Comparison of ENCODE assay signal across 8 cellular contexts in the genomic region with DNA sequence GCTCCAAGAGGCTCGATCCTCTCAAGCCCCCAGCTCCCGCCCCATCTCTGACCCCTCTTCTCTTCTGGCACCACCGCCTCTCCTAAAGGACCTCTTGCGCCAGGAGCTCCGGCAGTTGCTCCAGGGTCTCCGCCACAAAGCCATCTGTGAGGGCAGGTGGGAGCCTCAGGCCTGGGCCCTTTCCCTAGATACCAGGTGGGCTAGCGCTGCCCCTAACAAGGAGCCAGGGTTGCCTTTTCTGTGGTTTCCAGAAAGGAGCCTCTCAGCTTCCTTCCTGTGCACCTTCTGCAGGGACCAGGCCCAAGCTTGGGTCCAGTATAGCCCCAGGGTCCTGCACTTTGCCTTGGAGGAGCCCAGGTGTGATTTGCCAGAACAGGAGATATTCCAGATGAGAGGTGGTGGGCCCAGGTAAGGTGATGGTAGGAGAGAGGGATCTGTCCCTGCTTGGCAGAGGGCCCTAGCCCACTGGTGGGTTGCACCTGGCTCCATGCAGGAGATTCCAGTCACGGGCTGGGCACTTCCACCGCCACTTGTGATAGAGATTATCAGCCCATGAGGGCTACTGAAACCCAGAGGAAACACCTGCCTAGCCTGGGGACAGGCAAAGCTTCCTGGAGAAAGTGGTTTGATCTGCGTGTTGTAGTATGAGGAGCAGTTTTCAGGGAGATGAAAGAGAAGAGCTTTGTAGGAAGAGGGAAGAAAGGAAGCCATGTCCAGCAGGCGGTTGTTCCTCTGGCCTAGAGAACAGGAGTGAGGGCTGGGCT. TPM values are rescaled to one million over a fixed set of nuclear protein-coding genes. Genes with fewer than 3 reads are reported as not detected.
DNase-seq lines count a peak whose midpoint lies in the region; ATAC-seq and TF ChIP-seq lines count a peak whose summit lies in the region.

No MANE protein-coding gene starts in this region.

- TF ChIP-seq EP300 in neural cell (conservative IDR thresholded peaks at IDR 0.05; ENCODE audit: poor library complexity, severe bottlenecking), result no peak

- H3K27me3 Mint-ChIP-seq in CD4-positive, CD25-positive, alpha-beta regulatory T cell, result no peaks in the 10 kb centered on the region

- no peak for ATAC-seq in CD4-positive, CD25-positive, alpha-beta regulatory T cell (ENCODE audit: low read depth in 2 of 2)
- ATAC-seq in HG03159 (IDR thresholded peaks at IDR 0.05; ENCODE audit: unreplicated experiment), result no peak
- no peak for ATAC-seq in HG02840 (IDR thresholded peaks at IDR 0.05; ENCODE audit: low FRiP score, unreplicated experiment)
- ATAC-seq in HG02870 (IDR thresholded peaks at IDR 0.05; ENCODE audit: unreplicated experiment), result no peak

- no peaks in the 10 kb centered on the region for H3K9me3 ChIP-seq in CD4-positive, CD25-positive, alpha-beta regulatory T cell (ENCODE audit: control insufficient read depth in 2 of 2, low read length in 2 of 2)
- no peaks in the 10 kb centered on the region for H3K9me3 ChIP-seq in neural cell (ENCODE audit: low read length)

- DNase-seq in CD4-positive, CD25-positive, alpha-beta regulatory T cell, result no peak
- peak; percentile 45 for DNase-seq in NCI-H2029 (lab: John Stamatoyannopoulos, UW)
- DNase-seq in dermis blood vessel endothelial cell, result peak; percentile 18
- no peak for DNase-seq in NCI-H2171 treated with DMSO at 0.1 percent for 48 hours (lab: John Stamatoyannopoulos, UW)

- H3K27ac Mint-ChIP-seq in CD4-positive, CD25-positive, alpha-beta regulatory T cell, result peak overlapping the region in 2 of 3 donors; percentile 36 to 49

- no peaks in the 10 kb centered on the region for H3K36me3 ChIP-seq in CD4-positive, CD25-positive, alpha-beta regulatory T cell (ENCODE audit: control insufficient read depth, insufficient read depth, low read length)
- H3K36me3 ChIP-seq in neural cell (ENCODE audit: insufficient read depth, low read length), result no peaks in the 10 kb centered on the region

- peak overlapping the region; percentile 33 for H2AFZ ChIP-seq in neural cell (ENCODE audit: low read depth, low read length)

- no peaks in the 10 kb centered on the region for H3K9me3 Mint-ChIP-seq in CD4-positive, CD25-positive, alpha-beta regulatory T cell

- peak overlapping the region; percentile 73 for H3K4me2 ChIP-seq in neural cell (ENCODE audit: low read length)

- no peaks in the 10 kb centered on the region for H3K36me3 Mint-ChIP-seq in CD4-positive, CD25-positive, alpha-beta regulatory T cell

- no peaks in the 10 kb centered on the region for H3K27me3 ChIP-seq in CD4-positive, CD25-positive, alpha-beta regulatory T cell (ENCODE audit: control insufficient read depth, insufficient read depth, low read length)
- H3K27me3 ChIP-seq in neural cell (ENCODE audit: insufficient read depth, low read depth, low read length), result no peaks in the 10 kb centered on the region

- peak overlapping the region; percentile 90 to 95 (median 92) for H3K4me3 Mint-ChIP-seq in CD4-positive, CD25-positive, alpha-beta regulatory T cell

- no peaks in the 10 kb centered on the region for H3K79me2 ChIP-seq in neural cell (replicated peaks; ENCODE audit: insufficient read depth, low read length)

- peaks cover 2 to 14% (median 6%) of the 10 kb centered on the region in 4 donors for H3K4me1 Mint-ChIP-seq in CD4-positive, CD25-positive, alpha-beta regulatory T cell

- no peaks in the 10 kb centered on the region for H4K20me1 ChIP-seq in neural cell (ENCODE audit: insufficient read depth)

- no peaks in the 10 kb centered on the region for H3F3A ChIP-seq in neural cell (ENCODE audit: insufficient read depth, low read length, poor library complexity, severe bottlenecking)

- no peaks in the 10 kb centered on the region for H3K9me2 ChIP-seq in neural cell (ENCODE audit: insufficient read depth, low read length)

- no peak for TF ChIP-seq CTCF in neural cell (IDR thresholded peaks at IDR 0.05; ENCODE audit: poor library complexity, severe bottlenecking)

- H3K4me1 ChIP-seq in CD4-positive, CD25-positive, alpha-beta regulatory T cell (ENCODE audit: control insufficient read depth, insufficient read depth, low read length, poor library complexity, severe bottlenecking), result peaks cover 16% of the 10 kb centered on the region

- no peak for TF ChIP-seq RAD21 in neural cell (conservative IDR thresholded peaks at IDR 0.05)

- H3K27ac ChIP-seq in CD4-positive, CD25-positive, alpha-beta regulatory T cell (ENCODE audit: insufficient read depth, low read length, poor library complexity, severe bottlenecking), result no peak overlapping the region
- no peak overlapping the region for H3K27ac ChIP-seq in neural cell (ENCODE audit: low read length)

- peak overlapping the region; percentile 65 for H3K9ac ChIP-seq in neural cell (ENCODE audit: low read length)

- H3K4me3 ChIP-seq in CD4-positive, CD25-positive, alpha-beta regulatory T cell (ENCODE audit: low read depth, low read length), result no peak overlapping the region
- peak overlapping the region; percentile 91 for H3K4me3 ChIP-seq in neural cell (ENCODE audit: low read length)

TF ChIP-seq in neural cell, 6 proteins besides CTCF, POLR2A, EP300 and RAD21:
- no peak for TF ChIP-seq TAF1 (IDR thresholded peaks at IDR 0.05; ENCODE audit: low read depth)
- TF ChIP-seq EZH2 (IDR thresholded peaks at IDR 0.05; ENCODE audit: borderline replicate concordance, insufficient read depth, low read length, poor library complexity, severe bottlenecking), result no peak
- no peak for TF ChIP-seq SMC3 (conservative IDR thresholded peaks at IDR 0.05; ENCODE audit: poor library complexity)
- no peak for TF ChIP-seq MXI1 (conservative IDR thresholded peaks at IDR 0.05; ENCODE audit: poor library complexity, severe bottlenecking)
TF ChIP-seq in neural cell: peak in this region for 0.

RNA-seq across cellular contexts. Expression of a gene that starts 1.0 kb away (rescaled TPM):
- total RNA-seq in CD4-positive, CD25-positive, alpha-beta regulatory T cell, result 1.2 TPM
- polyA plus RNA-seq in CD4-positive, CD25-positive, alpha-beta regulatory T cell, result 1 to 10 TPM in 1 of 4 donors, under 1 TPM in 3; 0.18 to 1.8 (median 0.73) TPM
- 1.7 and 2.2 TPM in 2 replicates for total RNA-seq in dermis blood vessel endothelial cell
- 16.3 and 16.5 TPM in 2 replicates for polyA plus RNA-seq in neural cell
- polyA minus RNA-seq in neural cell, result 3.2 and 4.2 TPM in 2 replicates

RNA-seq across cellular contexts. Expression of a gene that starts 13.4 kb away (rescaled TPM):
- 0.54 TPM for total RNA-seq in CD4-positive, CD25-positive, alpha-beta regulatory T cell
- under 1 TPM; 0.20 to 0.86 (median 0.32) TPM for polyA plus RNA-seq in CD4-positive, CD25-positive, alpha-beta regulatory T cell
- 50.2 and 64.4 TPM in 2 replicates for total RNA-seq in dermis blood vessel endothelial cell
- 129 and 147 TPM in 2 replicates for polyA plus RNA-seq in neural cell
- polyA minus RNA-seq in neural cell, result 117 and 141 TPM in 2 replicates

RNA-seq across cellular contexts. Expression of a gene that starts 17.7 kb away (rescaled TPM):
- 69.4 TPM for total RNA-seq in CD4-positive, CD25-positive, alpha-beta regulatory T cell
- 100 to 1,000 TPM; 207 to 274 (median 237) TPM for polyA plus RNA-seq in CD4-positive, CD25-positive, alpha-beta regulatory T cell
- total RNA-seq in dermis blood vessel endothelial cell, result 64.6 and 99.2 TPM in 2 replicates
- polyA plus RNA-seq in neural cell, result 580 and 705 TPM in 2 replicates
- polyA minus RNA-seq in neural cell, result 239 and 250 TPM in 2 replicates

RNA-seq across cellular contexts. Expression of a gene that starts 22.6 kb away (rescaled TPM):
- total RNA-seq in CD4-positive, CD25-positive, alpha-beta regulatory T cell, result 17.9 TPM
- 10 to 100 TPM; 17.2 to 25.0 (median 21.0) TPM for polyA plus RNA-seq in CD4-positive, CD25-positive, alpha-beta regulatory T cell
- total RNA-seq in dermis blood vessel endothelial cell, result 24.2 and 24.3 TPM in 2 replicates
- polyA plus RNA-seq in neural cell, result 26.0 and 29.2 TPM in 2 replicates
- 13.1 and 16.3 TPM in 2 replicates for polyA minus RNA-seq in neural cell

RNA-seq across cellular contexts. Expression of a gene that starts 38.8 kb away (rescaled TPM):
- 0.20 TPM for total RNA-seq in CD4-positive, CD25-positive, alpha-beta regulatory T cell
- polyA plus RNA-seq in CD4-positive, CD25-positive, alpha-beta regulatory T cell, result under 1 TPM in 1 of 4 donors, not detected in 3; 0.07 TPM
- total RNA-seq in dermis blood vessel endothelial cell, result 0.23 TPM in 1 of 2 replicates, not detected in the other
- 1.3 and 1.6 TPM in 2 replicates for polyA plus RNA-seq in neural cell
- polyA minus RNA-seq in neural cell, result 3.4 and 4.1 TPM in 2 replicates

Comparison
In these comparisons a context has a peak if more than half of its experiments do, and no peak if none do; other contexts are left out.
1. DNase-seq: peak in NCI-H2029 (single experiment) and dermis blood vessel endothelial cell (single experiment); none in CD4-positive, CD25-positive, alpha-beta regulatory T cell (0 of 3) and NCI-H2171 treated with DMSO at 0.1 percent for 48 hours (single experiment).
2. RNA of a gene that starts 13.4 kb away (total RNA-seq): 50.2 to 64.4 TPM in dermis blood vessel endothelial cell; 0.54 TPM in CD4-positive, CD25-positive, alpha-beta regulatory T cell (single experiment); every median in the first group is over 10 times any median in the second.